1 cellular context compared by ENCODE assay signal in the genomic region with DNA sequence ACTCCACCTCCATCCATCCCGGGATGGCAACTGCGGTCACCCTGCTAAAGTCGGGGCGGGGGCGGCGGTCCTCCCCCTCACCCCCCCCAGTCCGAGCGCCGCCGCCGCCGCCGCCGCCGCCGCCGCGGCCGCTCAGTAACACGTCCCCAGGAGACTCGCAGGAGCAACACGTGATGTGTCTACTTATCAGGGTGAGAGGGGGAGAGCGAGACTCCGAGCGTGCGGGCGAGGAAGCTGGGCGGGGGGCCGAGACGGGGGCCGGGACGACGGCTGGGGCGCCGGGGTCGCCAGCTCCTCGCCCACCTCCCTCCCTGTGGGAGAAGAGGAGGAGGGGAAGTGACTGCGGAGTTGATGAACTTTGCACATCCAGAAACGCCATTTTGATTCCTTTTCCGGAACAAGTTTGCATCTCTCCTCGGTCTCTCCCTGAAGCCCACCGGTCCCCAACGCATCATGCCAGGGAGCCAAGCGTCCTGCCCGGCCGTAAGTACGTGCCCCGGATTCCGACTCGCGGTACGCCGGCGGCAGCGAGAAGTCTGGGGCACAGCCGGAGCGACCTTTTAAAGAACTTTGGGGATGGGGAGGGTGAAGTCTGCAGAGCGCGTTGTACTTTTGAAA.
A peak's percentile ranks its signal among the peaks of the same experiment; 100 is the strongest.
TF ChIP-seq lines count a peak whose summit lies in the region.

A gene with protein sequence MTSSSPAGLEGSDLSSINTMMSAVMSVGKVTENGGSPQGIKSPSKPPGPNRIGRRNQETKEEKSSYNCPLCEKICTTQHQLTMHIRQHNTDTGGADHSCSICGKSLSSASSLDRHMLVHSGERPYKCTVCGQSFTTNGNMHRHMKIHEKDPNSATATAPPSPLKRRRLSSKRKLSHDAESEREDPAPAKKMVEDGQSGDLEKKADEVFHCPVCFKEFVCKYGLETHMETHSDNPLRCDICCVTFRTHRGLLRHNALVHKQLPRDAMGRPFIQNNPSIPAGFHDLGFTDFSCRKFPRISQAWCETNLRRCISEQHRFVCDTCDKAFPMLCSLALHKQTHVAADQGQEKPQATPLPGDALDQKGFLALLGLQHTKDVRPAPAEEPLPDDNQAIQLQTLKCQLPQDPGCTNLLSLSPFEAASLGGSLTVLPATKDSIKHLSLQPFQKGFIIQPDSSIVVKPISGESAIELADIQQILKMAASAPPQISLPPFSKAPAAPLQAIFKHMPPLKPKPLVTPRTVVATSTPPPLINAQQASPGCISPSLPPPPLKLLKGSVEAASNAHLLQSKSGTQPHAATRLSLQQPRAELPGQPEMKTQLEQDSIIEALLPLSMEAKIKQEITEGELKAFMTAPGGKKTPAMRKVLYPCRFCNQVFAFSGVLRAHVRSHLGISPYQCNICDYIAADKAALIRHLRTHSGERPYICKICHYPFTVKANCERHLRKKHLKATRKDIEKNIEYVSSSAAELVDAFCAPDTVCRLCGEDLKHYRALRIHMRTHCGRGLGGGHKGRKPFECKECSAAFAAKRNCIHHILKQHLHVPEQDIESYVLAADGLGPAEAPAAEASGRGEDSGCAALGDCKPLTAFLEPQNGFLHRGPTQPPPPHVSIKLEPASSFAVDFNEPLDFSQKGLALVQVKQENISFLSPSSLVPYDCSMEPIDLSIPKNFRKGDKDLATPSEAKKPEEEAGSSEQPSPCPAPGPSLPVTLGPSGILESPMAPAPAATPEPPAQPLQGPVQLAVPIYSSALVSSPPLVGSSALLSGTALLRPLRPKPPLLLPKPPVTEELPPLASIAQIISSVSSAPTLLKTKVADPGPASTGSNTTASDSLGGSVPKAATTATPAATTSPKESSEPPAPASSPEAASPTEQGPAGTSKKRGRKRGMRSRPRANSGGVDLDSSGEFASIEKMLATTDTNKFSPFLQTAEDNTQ (N-terminal part only) (plus strand): TSS at position 384 of the 618 bp plus-strand sequence. CDS start 73,951 bp downstream, outside the sequence.

TF ChIP-seq in HepG2, 621 proteins besides CTCF, POLR2A, EP300 and RAD21 (continued from another document and continues in another):
- TF ChIP-seq, protein P1, sequence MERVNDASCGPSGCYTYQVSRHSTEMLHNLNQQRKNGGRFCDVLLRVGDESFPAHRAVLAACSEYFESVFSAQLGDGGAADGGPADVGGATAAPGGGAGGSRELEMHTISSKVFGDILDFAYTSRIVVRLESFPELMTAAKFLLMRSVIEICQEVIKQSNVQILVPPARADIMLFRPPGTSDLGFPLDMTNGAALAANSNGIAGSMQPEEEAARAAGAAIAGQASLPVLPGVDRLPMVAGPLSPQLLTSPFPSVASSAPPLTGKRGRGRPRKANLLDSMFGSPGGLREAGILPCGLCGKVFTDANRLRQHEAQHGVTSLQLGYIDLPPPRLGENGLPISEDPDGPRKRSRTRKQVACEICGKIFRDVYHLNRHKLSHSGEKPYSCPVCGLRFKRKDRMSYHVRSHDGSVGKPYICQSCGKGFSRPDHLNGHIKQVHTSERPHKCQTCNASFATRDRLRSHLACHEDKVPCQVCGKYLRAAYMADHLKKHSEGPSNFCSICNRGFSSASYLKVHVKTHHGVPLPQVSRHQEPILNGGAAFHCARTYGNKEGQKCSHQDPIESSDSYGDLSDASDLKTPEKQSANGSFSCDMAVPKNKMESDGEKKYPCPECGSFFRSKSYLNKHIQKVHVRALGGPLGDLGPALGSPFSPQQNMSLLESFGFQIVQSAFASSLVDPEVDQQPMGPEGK (CRISPR knock-in tag; IDR thresholded peaks at IDR 0.05): peak; percentile 90; the same call in 1 of the 2 replicates
- TF ChIP-seq ZBTB42 (CRISPR knock-in tag; IDR thresholded peaks at IDR 0.05) (no peak), HOXD1 (CRISPR knock-in tag; IDR thresholded peaks at IDR 0.05) (no peak), HDAC6 (IDR thresholded peaks at IDR 0.05; ENCODE audit: low read depth, low read length) (no peak), ZNF510 (CRISPR knock-in tag; IDR thresholded peaks at IDR 0.05; ENCODE audit: low read depth) (no peak), MIER2 (CRISPR knock-in tag; IDR thresholded peaks at IDR 0.05) (no peak), DMAP1 (CRISPR knock-in tag; IDR thresholded peaks at IDR 0.05) (peak; percentile 77), SNRNP70 (IDR thresholded peaks at IDR 0.05; ENCODE audit: low read depth, low read length) (no peak), CBX2 (IDR thresholded peaks at IDR 0.05; ENCODE audit: low read depth, low read length) (no peak), CBX2 (CRISPR knock-in tag; IDR thresholded peaks at IDR 0.05; ENCODE audit: low read depth) (0 out of 2 replicates have a peak, but pooled peaks have one; percentile 43), HOXA9 (CRISPR knock-in tag; IDR thresholded peaks at IDR 0.05; ENCODE audit: borderline replicate concordance) (no peak), ZSCAN30 (CRISPR knock-in tag; IDR thresholded peaks at IDR 0.05) (no peak; the same call in 1 of the 2 replicates), ZNF234 (CRISPR knock-in tag; conservative IDR thresholded peaks at IDR 0.05) (no peak), NR3C1 (CRISPR knock-in tag; IDR thresholded peaks at IDR 0.05) (no peak), IRF2 (CRISPR knock-in tag; IDR thresholded peaks at IDR 0.05) (no peak), ZNF136 (CRISPR knock-in tag; IDR thresholded peaks at IDR 0.05; ENCODE audit: low read depth) (no peak), ZNF598 (CRISPR knock-in tag; IDR thresholded peaks at IDR 0.05; ENCODE audit: borderline replicate concordance) (no peak), ZNF562 (CRISPR knock-in tag; IDR thresholded peaks at IDR 0.05; ENCODE audit: borderline replicate concordance) (no peak), GTF3A (CRISPR knock-in tag; conservative IDR thresholded peaks at IDR 0.05) (no peak), HNRNPH1 (optimal IDR thresholded peaks at IDR 0.05; ENCODE audit: low read depth, low read length) (no peak), ZNF232 (CRISPR knock-in tag; IDR thresholded peaks at IDR 0.05; ENCODE audit: borderline replicate concordance) (no peak), ZFP36L1 (CRISPR knock-in tag; IDR thresholded peaks at IDR 0.05) (0 out of 2 replicates have a peak, but pooled peaks have one; percentile 45), TBX3 (IDR thresholded peaks at IDR 0.05; ENCODE audit: borderline replicate concordance) (no peak), ZNF674 (CRISPR knock-in tag; IDR thresholded peaks at IDR 0.05; ENCODE audit: low read depth) (0 out of 2 replicates have a peak, but pooled peaks have one; percentile 60), CEBPG (CRISPR knock-in tag; IDR thresholded peaks at IDR 0.05) (0 out of 2 replicates have a peak, but pooled peaks have one; percentile 5), ZFP90 (CRISPR knock-in tag; IDR thresholded peaks at IDR 0.05; ENCODE audit: borderline replicate concordance) (no peak), NBN (conservative IDR thresholded peaks at IDR 0.05) (no peak), GATA4 (IDR thresholded peaks at IDR 0.05; ENCODE audit: borderline replicate concordance, low read depth) (no peak), NFE2 (CRISPR knock-in tag; IDR thresholded peaks at IDR 0.05) (no peak), ZNF747 (CRISPR knock-in tag; IDR thresholded peaks at IDR 0.05; ENCODE audit: borderline replicate concordance) (no peak), TMF1 (CRISPR knock-in tag; IDR thresholded peaks at IDR 0.05; ENCODE audit: low read depth) (0 out of 2 replicates have a peak, but pooled peaks have one; percentile 30), NR2C2 (CRISPR knock-in tag; IDR thresholded peaks at IDR 0.05; ENCODE audit: borderline replicate concordance) (no peak), KDM5B (CRISPR knock-in tag; IDR thresholded peaks at IDR 0.05; ENCODE audit: borderline replicate concordance) (peak; percentile 59; the same call in 1 of the 2 replicates), ZIK1 (CRISPR knock-in tag; IDR thresholded peaks at IDR 0.05; ENCODE audit: borderline replicate concordance, low read depth) (no peak), ZNF543 (CRISPR knock-in tag; IDR thresholded peaks at IDR 0.05) (no peak), HOXA7 (CRISPR knock-in tag; IDR thresholded peaks at IDR 0.05) (no peak), RFXAP (CRISPR knock-in tag; IDR thresholded peaks at IDR 0.05; ENCODE audit: borderline replicate concordance) (no peak), HNF4A (CRISPR knock-in tag; IDR thresholded peaks at IDR 0.05) (peak; percentile 82), SIN3B (IDR thresholded peaks at IDR 0.05; ENCODE audit: low read length) (no peak), YY1 (IDR thresholded peaks at IDR 0.05; ENCODE audit: insufficient read depth, insufficient replicate concordance, low read depth, low read length) (peak; percentile 89), KLF9 (CRISPR knock-in tag; IDR thresholded peaks at IDR 0.05; ENCODE audit: low read depth) (no peak), ZEB1 (IDR thresholded peaks at IDR 0.05; ENCODE audit: insufficient replicate concordance, low read depth) (peak; percentile 22), GATAD2A (CRISPR knock-in tag; IDR thresholded peaks at IDR 0.05) (peak; percentile 16; the same call in 1 of the 2 replicates)
- TF ChIP-seq, protein P2, sequence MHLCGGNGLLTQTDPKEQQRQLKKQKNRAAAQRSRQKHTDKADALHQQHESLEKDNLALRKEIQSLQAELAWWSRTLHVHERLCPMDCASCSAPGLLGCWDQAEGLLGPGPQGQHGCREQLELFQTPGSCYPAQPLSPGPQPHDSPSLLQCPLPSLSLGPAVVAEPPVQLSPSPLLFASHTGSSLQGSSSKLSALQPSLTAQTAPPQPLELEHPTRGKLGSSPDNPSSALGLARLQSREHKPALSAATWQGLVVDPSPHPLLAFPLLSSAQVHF (CRISPR knock-in tag; IDR thresholded peaks at IDR 0.05): 0 out of 2 replicates have a peak, but pooled peaks have one; percentile 62
- TF ChIP-seq, protein P3, sequence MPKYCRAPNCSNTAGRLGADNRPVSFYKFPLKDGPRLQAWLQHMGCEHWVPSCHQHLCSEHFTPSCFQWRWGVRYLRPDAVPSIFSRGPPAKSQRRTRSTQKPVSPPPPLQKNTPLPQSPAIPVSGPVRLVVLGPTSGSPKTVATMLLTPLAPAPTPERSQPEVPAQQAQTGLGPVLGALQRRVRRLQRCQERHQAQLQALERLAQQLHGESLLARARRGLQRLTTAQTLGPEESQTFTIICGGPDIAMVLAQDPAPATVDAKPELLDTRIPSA (CRISPR knock-in tag; IDR thresholded peaks at IDR 0.05; ENCODE audit: borderline replicate concordance): no peak
- TF ChIP-seq, protein P4, sequence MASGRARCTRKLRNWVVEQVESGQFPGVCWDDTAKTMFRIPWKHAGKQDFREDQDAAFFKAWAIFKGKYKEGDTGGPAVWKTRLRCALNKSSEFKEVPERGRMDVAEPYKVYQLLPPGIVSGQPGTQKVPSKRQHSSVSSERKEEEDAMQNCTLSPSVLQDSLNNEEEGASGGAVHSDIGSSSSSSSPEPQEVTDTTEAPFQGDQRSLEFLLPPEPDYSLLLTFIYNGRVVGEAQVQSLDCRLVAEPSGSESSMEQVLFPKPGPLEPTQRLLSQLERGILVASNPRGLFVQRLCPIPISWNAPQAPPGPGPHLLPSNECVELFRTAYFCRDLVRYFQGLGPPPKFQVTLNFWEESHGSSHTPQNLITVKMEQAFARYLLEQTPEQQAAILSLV (CRISPR knock-in tag; IDR thresholded peaks at IDR 0.05; ENCODE audit: borderline replicate concordance): no peak; the same call in none of the 2 replicates
- TF ChIP-seq, protein P5, sequence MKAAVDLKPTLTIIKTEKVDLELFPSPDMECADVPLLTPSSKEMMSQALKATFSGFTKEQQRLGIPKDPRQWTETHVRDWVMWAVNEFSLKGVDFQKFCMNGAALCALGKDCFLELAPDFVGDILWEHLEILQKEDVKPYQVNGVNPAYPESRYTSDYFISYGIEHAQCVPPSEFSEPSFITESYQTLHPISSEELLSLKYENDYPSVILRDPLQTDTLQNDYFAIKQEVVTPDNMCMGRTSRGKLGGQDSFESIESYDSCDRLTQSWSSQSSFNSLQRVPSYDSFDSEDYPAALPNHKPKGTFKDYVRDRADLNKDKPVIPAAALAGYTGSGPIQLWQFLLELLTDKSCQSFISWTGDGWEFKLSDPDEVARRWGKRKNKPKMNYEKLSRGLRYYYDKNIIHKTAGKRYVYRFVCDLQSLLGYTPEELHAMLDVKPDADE (CRISPR knock-in tag; IDR thresholded peaks at IDR 0.05): no peak
- TF ChIP-seq, protein P6, sequence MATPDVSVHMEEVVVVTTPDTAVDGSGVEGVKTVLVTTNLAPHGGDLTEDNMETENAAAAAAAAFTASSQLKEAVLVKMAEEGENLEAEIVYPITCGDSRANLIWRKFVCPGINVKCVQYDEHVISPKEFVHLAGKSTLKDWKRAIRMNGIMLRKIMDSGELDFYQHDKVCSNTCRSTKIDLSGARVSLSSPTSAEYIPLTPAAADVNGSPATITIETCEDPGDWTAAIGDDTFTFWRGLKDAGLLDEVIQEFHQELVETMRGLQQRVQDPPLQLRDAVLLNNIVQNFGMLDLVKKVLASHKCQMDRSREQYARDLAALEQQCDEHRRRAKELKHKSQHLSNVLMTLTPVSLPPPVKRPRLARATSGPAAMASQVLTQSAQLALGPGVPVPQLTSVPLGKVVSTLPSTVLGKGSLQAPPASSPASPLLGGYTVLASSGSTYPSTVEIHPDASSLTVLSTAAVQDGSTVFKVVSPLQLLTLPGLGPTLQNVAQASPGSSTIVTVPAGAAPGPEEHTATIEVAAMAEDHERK (CRISPR knock-in tag; IDR thresholded peaks at IDR 0.05; ENCODE audit: low read depth): 0 out of 2 replicates have a peak, but pooled peaks have one; percentile 22
- TF ChIP-seq, protein P7, sequence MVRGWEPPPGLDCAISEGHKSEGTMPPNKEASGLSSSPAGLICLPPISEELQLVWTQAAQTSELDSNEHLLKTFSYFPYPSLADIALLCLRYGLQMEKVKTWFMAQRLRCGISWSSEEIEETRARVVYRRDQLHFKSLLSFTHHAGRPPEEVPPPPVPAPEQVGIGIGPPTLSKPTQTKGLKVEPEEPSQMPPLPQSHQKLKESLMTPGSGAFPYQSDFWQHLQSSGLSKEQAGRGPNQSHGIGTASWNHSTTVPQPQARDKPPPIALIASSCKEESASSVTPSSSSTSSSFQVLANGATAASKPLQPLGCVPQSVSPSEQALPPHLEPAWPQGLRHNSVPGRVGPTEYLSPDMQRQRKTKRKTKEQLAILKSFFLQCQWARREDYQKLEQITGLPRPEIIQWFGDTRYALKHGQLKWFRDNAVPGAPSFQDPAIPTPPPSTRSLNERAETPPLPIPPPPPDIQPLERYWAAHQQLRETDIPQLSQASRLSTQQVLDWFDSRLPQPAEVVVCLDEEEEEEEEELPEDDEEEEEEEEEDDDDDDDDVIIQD (CRISPR knock-in tag; IDR thresholded peaks at IDR 0.05; ENCODE audit: low read depth): no peak
